Comparison of ENCODE assay signal across 1 cellular context in genomic region chrX:41734530-41734929, GRCh38.
TF ChIP-seq lines count a peak whose summit lies in the region.

No MANE protein-coding gene starts in this region.

TF ChIP-seq in WTC11, 78 proteins besides CTCF, POLR2A, EP300 and RAD21 (continued from another document):
- TF ChIP-seq ZMAT4 (CRISPR knock-in tag; IDR thresholded peaks at IDR 0.05) (no peak), CDX4 (CRISPR knock-in tag; IDR thresholded peaks at IDR 0.05; ENCODE audit: borderline replicate concordance) (no peak)
